ENCODE assay signal across 10 cellular contexts in the genomic region with DNA sequence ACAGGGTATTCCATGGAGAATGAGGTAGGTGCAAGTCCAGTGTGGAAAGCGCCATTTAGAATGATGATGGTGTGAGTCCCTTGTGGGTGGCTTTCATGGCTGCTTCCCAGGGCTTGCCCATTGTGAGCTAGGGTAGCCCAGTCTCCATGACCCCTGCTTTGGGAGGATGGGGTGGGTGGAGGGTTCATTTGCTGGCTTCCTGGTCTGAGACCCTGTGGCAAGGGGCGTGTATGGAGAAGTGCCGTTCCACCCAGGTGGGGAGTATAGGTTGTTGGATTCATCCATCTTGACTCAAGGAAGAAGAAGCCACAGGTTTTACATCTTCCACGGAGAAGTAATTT. TPM values are rescaled to one million over a fixed set of nuclear protein-coding genes. Genes with fewer than 3 reads are reported as not detected.
DNase-seq lines count a peak whose midpoint lies in the region; ATAC-seq and TF ChIP-seq lines count a peak whose summit lies in the region.
"Had no signal": no experiment of that assay in that cellular context is flagged by ENCODE, and none has a peak within 500 bp of the region (broad histone marks: within the 10 kb centered on the region; RNA-seq: fewer than 3 reads in every experiment).

No MANE protein-coding gene starts in this region.

- peak overlapping the region; percentile 82 for H3K27ac ChIP-seq in CD4-positive, alpha-beta memory T cell (ENCODE audit: low read depth, low read length)
- no peak overlapping the region for H3K27ac ChIP-seq in lung (ENCODE audit: low read depth in 1 of 2, low read length in 1 of 2)
- no peak overlapping the region for H3K27ac ChIP-seq in neural progenitor cell
- no peak overlapping the region for H3K27ac ChIP-seq in mesendoderm (ENCODE audit: low read depth, low read length)

- peak; percentile 6 for ATAC-seq in GM21619 (IDR thresholded peaks at IDR 0.05; ENCODE audit: unreplicated experiment)
- ATAC-seq in lung (ENCODE audit: insufficient read depth, low FRiP score) = no peak

- no peaks in the 10 kb centered on the region for H3K27me3 ChIP-seq in CD4-positive, alpha-beta memory T cell (ENCODE audit: insufficient read depth, low read length)
- H3K27me3 ChIP-seq in lung (ENCODE audit: control insufficient read depth, insufficient read depth) (no peaks in the 10 kb centered on the region), neural progenitor cell (no peaks in the 10 kb centered on the region), mesendoderm (ENCODE audit: insufficient read depth, low read length, poor library complexity) (no peaks in the 10 kb centered on the region)

- H3K4me3 ChIP-seq in CD4-positive, alpha-beta memory T cell (ENCODE audit: low read length in 2 of 2) = peak overlapping the region; percentile 97
- H3K4me3 ChIP-seq in lung = peak overlapping the region; percentile 2
- H3K4me3 ChIP-seq in neural progenitor cell = no peak overlapping the region
- no peak overlapping the region for H3K4me3 ChIP-seq in mesendoderm (ENCODE audit: low read length)

- H3K9me3 Mint-ChIP-seq in CD4-positive, alpha-beta memory T cell = no peaks in the 10 kb centered on the region
- no peaks in the 10 kb centered on the region for H3K9me3 Mint-ChIP-seq in T-helper 1 cell treated with Interleukin-12 subunit alpha and Interleukin-12 subunit beta and Interleukin-4 antibody, amounts not matched to agents 30 μg/mL and 1 μg/mL, for 36 hours
- peaks cover 12% of the 10 kb centered on the region for H3K9me3 Mint-ChIP-seq in neural progenitor cell

- H3K9ac ChIP-seq in neural progenitor cell = no peak overlapping the region
- H3K9ac ChIP-seq in mesendoderm (ENCODE audit: low read length) = no peak overlapping the region

- CTCF ChIA-PET in CD4-positive, alpha-beta memory T cell (lab: Charles Lee; ENCODE audit: partially characterized antibody) = interaction anchor here (1.1 to 5.6 kb wide), 12 partner anchors 8 to 109 kb away, joined by 3 to 120 read pairs (median 7); partner anchors contain the start of genes CCM2 and MYO1G

- H4K8ac ChIP-seq in mesendoderm (ENCODE audit: low read depth, low read length) = no peak overlapping the region

- H3K79me2 ChIP-seq in neural progenitor cell (ENCODE audit: low read depth) = peaks cover 89% of the 10 kb centered on the region
- peaks cover 3% of the 10 kb centered on the region for H3K79me2 ChIP-seq in mesendoderm (ENCODE audit: control insufficient read depth, insufficient read depth, low read length)

- H3K36me3 Mint-ChIP-seq in CD4-positive, alpha-beta memory T cell = peaks cover 29 to 40% of the 10 kb centered on the region in 2 donors
- peaks cover 53% of the 10 kb centered on the region for H3K36me3 Mint-ChIP-seq in T-helper 1 cell treated with Interleukin-12 subunit alpha and Interleukin-12 subunit beta and Interleukin-4 antibody, amounts not matched to agents 30 μg/mL and 1 μg/mL, for 36 hours (ENCODE audit: low read depth)
- peaks cover 23% of the 10 kb centered on the region for H3K36me3 Mint-ChIP-seq in neural progenitor cell

- peak overlapping the region; percentile 88 to 98 (median 95) for H3K4me3 Mint-ChIP-seq in CD4-positive, alpha-beta memory T cell
- H3K4me3 Mint-ChIP-seq in T-helper 1 cell treated with Interleukin-12 subunit alpha and Interleukin-12 subunit beta and Interleukin-4 antibody, amounts not matched to agents 30 μg/mL and 1 μg/mL, for 36 hours = peak overlapping the region; percentile 89
- no peak overlapping the region for H3K4me3 Mint-ChIP-seq in neural progenitor cell

- H3K9me3 ChIP-seq in CD4-positive, alpha-beta memory T cell (ENCODE audit: control insufficient read depth in 1 of 2, low read length in 2 of 2) = no peaks in the 10 kb centered on the region
- H3K9me3 ChIP-seq in lung (ENCODE audit: control insufficient read depth in 2 of 2, insufficient read depth in 1 of 2, low read length in 1 of 2) (no peaks in the 10 kb centered on the region), neural progenitor cell (ENCODE audit: low read depth) (no peaks in the 10 kb centered on the region)

- no peak overlapping the region for H3K56ac ChIP-seq in mesendoderm (ENCODE audit: low read length)

- TF ChIP-seq CTCF in lung (IDR thresholded peaks at IDR 0.05; ENCODE audit: control extremely low read depth, extremely low read depth) = no peak
- no peak for TF ChIP-seq CTCF in neural progenitor cell (IDR thresholded peaks at IDR 0.05)

- no peak overlapping the region for H2BK5ac ChIP-seq in mesendoderm (ENCODE audit: low read length)

- H2AK5ac ChIP-seq in mesendoderm (ENCODE audit: low read length) = no peak overlapping the region

- POLR2A ChIA-PET in CD4-positive, alpha-beta memory T cell (lab: Charles Lee; ENCODE audit: partially characterized antibody) = interaction anchor here (0.7 to 19.7 kb wide), 26 partner anchors 9 to 446 kb away, joined by 3 to 551 read pairs (median 8); partner anchors contain the start of genes CCM2, H2AZ2, MYO1G and NACAD

- H3K27me3 Mint-ChIP-seq in CD4-positive, alpha-beta memory T cell = no peaks in the 10 kb centered on the region
- no peaks in the 10 kb centered on the region for H3K27me3 Mint-ChIP-seq in T-helper 1 cell treated with Interleukin-12 subunit alpha and Interleukin-12 subunit beta and Interleukin-4 antibody, amounts not matched to agents 30 μg/mL and 1 μg/mL, for 36 hours (ENCODE audit: low read depth)
- peaks cover 2% of the 10 kb centered on the region for H3K27me3 Mint-ChIP-seq in neural progenitor cell (ENCODE audit: insufficient read depth, low read depth)

- peaks cover 4% of the 10 kb centered on the region for H3F3A ChIP-seq in neural progenitor cell (ENCODE audit: low read depth)

- H2AFZ ChIP-seq in neural progenitor cell (replicated peaks) = no peak overlapping the region

- H3K4me2 ChIP-seq in neural progenitor cell (no peak overlapping the region), mesendoderm (ENCODE audit: low read length) (no peak overlapping the region)

- peak overlapping the region; percentile 88 to 97 (median 92) for H3K27ac Mint-ChIP-seq in CD4-positive, alpha-beta memory T cell
- H3K27ac Mint-ChIP-seq in T-helper 1 cell treated with Interleukin-12 subunit alpha and Interleukin-12 subunit beta and Interleukin-4 antibody, amounts not matched to agents 30 μg/mL and 1 μg/mL, for 36 hours = peak overlapping the region; percentile 82
- H3K27ac Mint-ChIP-seq in neural progenitor cell = no peak overlapping the region

- H3K23ac ChIP-seq in mesendoderm (ENCODE audit: low read length) = no peak overlapping the region

- intact Hi-C loops in CD4-positive, alpha-beta memory T cell (cut with micrococcal nuclease) = loop anchor here (1.0 to 5.0 kb wide), 5 partner anchors 19 to 109 kb away; partner anchors contain the start of gene MYO1G

- no peak overlapping the region for H3K4ac ChIP-seq in mesendoderm (ENCODE audit: low read depth, low read length)

- peaks cover 3% of the 10 kb centered on the region for H4K20me1 ChIP-seq in neural progenitor cell (ENCODE audit: low read depth)

- H3K18ac ChIP-seq in mesendoderm (ENCODE audit: low read length) = no peak overlapping the region

- no peak overlapping the region for H2BK15ac ChIP-seq in mesendoderm (replicated peaks; ENCODE audit: low read depth)

- WGBS in lung, 2 donors = 21 to 68% methylated on average over 4 of the region's 4 CpGs
- WGBS in mesendoderm (ENCODE audit: extremely low coverage, insufficient coverage, low lambda C conversion rate) = no CpG with 5 or more reads among the region's 4 CpGs

- DNase-seq in CD4-positive, alpha-beta memory T cell = no peak
- no peak for DNase-seq in lung (ENCODE audit: low spot score)
- DNase-seq in NCI-H2227 (lab: John Stamatoyannopoulos, UW; ENCODE audit: unreplicated experiment) = no peak
- no peak for DNase-seq in neural progenitor cell (ENCODE audit: low spot score)
- no peak for DNase-seq in mesendoderm
- no peak for DNase-seq in activated CD4-positive, CD25-positive, alpha-beta regulatory T cell (lab: John Stamatoyannopoulos, UW)
- DNase-seq: NCI-H446 treated with DMSO at 0.1 percent for 48 hours had no signal

- peaks cover 3% of the 10 kb centered on the region for H3K36me3 ChIP-seq in CD4-positive, alpha-beta memory T cell (ENCODE audit: insufficient read depth, low read length)
- peaks cover 0 to 9% of the 10 kb centered on the region in 2 donors for H3K36me3 ChIP-seq in lung (ENCODE audit: control insufficient read depth in 2 of 2, insufficient read depth in 2 of 2, low read length in 2 of 2)
- H3K36me3 ChIP-seq in neural progenitor cell = no peaks in the 10 kb centered on the region
- H3K36me3 ChIP-seq in mesendoderm (ENCODE audit: control insufficient read depth, insufficient read depth, low read length) = no peaks in the 10 kb centered on the region

- peaks cover 15% of the 10 kb centered on the region for H3K79me1 ChIP-seq in mesendoderm (ENCODE audit: low read length)

- H4K5ac ChIP-seq in mesendoderm (ENCODE audit: low read length) = no peak overlapping the region

- H3K4me1 ChIP-seq in CD4-positive, alpha-beta memory T cell (ENCODE audit: insufficient read depth, low read length) = peaks cover 79% of the 10 kb centered on the region
- H3K4me1 ChIP-seq in lung (ENCODE audit: control insufficient read depth in 2 of 2, insufficient read depth in 2 of 2, low read length in 2 of 2) = peaks cover 0 to 4% of the 10 kb centered on the region in 2 donors
- H3K4me1 ChIP-seq in neural progenitor cell = peaks cover 12% of the 10 kb centered on the region
- no peaks in the 10 kb centered on the region for H3K4me1 ChIP-seq in mesendoderm (ENCODE audit: control insufficient read depth, low read depth, low read length)

- H3K4me1 Mint-ChIP-seq in CD4-positive, alpha-beta memory T cell = peaks cover 41 to 83% (median 56%) of the 10 kb centered on the region in 4 donors
- peaks cover 61% of the 10 kb centered on the region for H3K4me1 Mint-ChIP-seq in T-helper 1 cell treated with Interleukin-12 subunit alpha and Interleukin-12 subunit beta and Interleukin-4 antibody, amounts not matched to agents 30 μg/mL and 1 μg/mL, for 36 hours (ENCODE audit: low read depth)
- no peaks in the 10 kb centered on the region for H3K4me1 Mint-ChIP-seq in neural progenitor cell

- H2BK120ac ChIP-seq in mesendoderm (ENCODE audit: low read depth, low read length) = no peak overlapping the region

RNA-seq across cellular contexts. Expression of gene CCM2, which starts 27.7 kb away (rescaled TPM):
- total RNA-seq in CD4-positive, alpha-beta memory T cell = 100 to 1,000 TPM; 192 to 200 TPM
- polyA plus RNA-seq in CD4-positive, alpha-beta memory T cell = 10 to 100 TPM; 82.1 to 91.9 TPM
- total RNA-seq in lung (10 to 100 TPM; 21.7 to 46.9 TPM), neural progenitor cell (ENCODE audit: low replicate concordance) (21.8 and 37.5 TPM in 2 replicates)
- polyA plus RNA-seq in lung = 10 to 100 TPM; 55.3 to 57.6 TPM
- 20.7 TPM for polyA plus RNA-seq in mesendoderm (2013, experiment 1 of 2)
- 20.4 TPM for polyA plus RNA-seq in mesendoderm (2013, experiment 2 of 2)

RNA-seq across cellular contexts. Expression of gene MYO1G, which starts 48.9 kb away (rescaled TPM):
- 10 to 100 TPM; 92.9 to 94.2 TPM for total RNA-seq in CD4-positive, alpha-beta memory T cell
- polyA plus RNA-seq in CD4-positive, alpha-beta memory T cell = 100 to 1,000 TPM; 143 to 168 TPM
- total RNA-seq in lung (10 to 100 TPM; 11.9 to 44.6 TPM), neural progenitor cell (ENCODE audit: low replicate concordance) (0.03 TPM in 1 of 2 replicates, not detected in the other)
- 10 to 100 TPM; 21.8 to 76.8 TPM for polyA plus RNA-seq in lung
- 0.04 TPM for polyA plus RNA-seq in mesendoderm (2013, experiment 1 of 2)
- 0.04 TPM for polyA plus RNA-seq in mesendoderm (2013, experiment 2 of 2)
- total RNA-seq: epithelial cell of proximal tubule had no signal

Comparison
In these comparisons a context has a peak if more than half of its experiments do, and no peak if none do; other contexts are left out.
1. H3K4me3 ChIP-seq: peak in CD4-positive, alpha-beta memory T cell (2 of 2) and lung (single experiment); none in neural progenitor cell (single experiment) and mesendoderm (single experiment).
2. RNA of gene MYO1G, which starts 48.9 kb away (total RNA-seq): 92.9 to 94.2 TPM in CD4-positive, alpha-beta memory T cell and 11.9 to 44.6 TPM in lung; 0.03 TPM in neural progenitor cell; every median in the first group is over 10 times any median in the second.